ENCODE assay signal across 8 cellular contexts in genomic region chr12:49842519-49843352, GRCh38. TPM values are rescaled to one million over a fixed set of nuclear protein-coding genes. Genes with fewer than 3 reads are reported as not detected.
A peak's percentile ranks its signal among the peaks of the same experiment; 100 is the strongest.
DNase-seq lines count a peak whose midpoint lies in the region; ATAC-seq and TF ChIP-seq lines count a peak whose summit lies in the region.

TSS of gene BCDIN3D (minus strand) at chr12:49843106. CDS start at chr12:49843087, 19 bp downstream.

- H3K9ac ChIP-seq in mammary epithelial cell (ENCODE audit: insufficient read depth, low read length) = peak within 1 kb of the TSS; percentile 91

- peak within 1 kb of the TSS; percentile 98 for H3K4me3 ChIP-seq in ACC112 (ENCODE audit: low read depth, low read length)
- H3K4me3 ChIP-seq in WERI-Rb-1 (ENCODE audit: low read depth, low read length) = peak within 1 kb of the TSS; percentile 76
- H3K4me3 ChIP-seq in mammary epithelial cell (replicated peaks in 1 of 3; ENCODE audit: insufficient read depth in 1 of 3, low read depth in 2 of 3, low read length in 3 of 3) = peak within 1 kb of the TSS; percentile 57 to 62 (median 60)
- peak within 1 kb of the TSS; percentile 62 to 88 (median 70) for H3K4me3 ChIP-seq in spleen

- peak within 1 kb of the TSS; percentile 87 for H3K27ac ChIP-seq in ACC112 (ENCODE audit: low read depth, low read length)
- peak within 1 kb of the TSS; percentile 77 for H3K27ac ChIP-seq in WERI-Rb-1
- peak within 1 kb of the TSS; percentile 84 for H3K27ac ChIP-seq in mammary epithelial cell (ENCODE audit: insufficient read depth, low read depth, low read length)
- peak within 1 kb of the TSS; percentile 79 to 94 (median 89) for H3K27ac ChIP-seq in spleen

- no peaks in the 10 kb centered on the region for H3K36me3 ChIP-seq in ACC112 (ENCODE audit: insufficient read depth, low read length)
- H3K36me3 ChIP-seq in WERI-Rb-1 = no peaks in the 10 kb centered on the region
- peaks cover 3% of the 10 kb centered on the region for H3K36me3 ChIP-seq in mammary epithelial cell (ENCODE audit: insufficient read depth, low read length)
- peaks cover 0 to 7% (median 0%) of the 10 kb centered on the region in 6 donors for H3K36me3 ChIP-seq in spleen

- no peak for TF ChIP-seq CTCF in WERI-Rb-1 (IDR thresholded peaks at IDR 0.05; ENCODE audit: low read depth, low read length)
- TF ChIP-seq CTCF in mammary epithelial cell (conservative IDR thresholded peaks at IDR 0.05 in 1 of 2, IDR thresholded peaks at IDR 0.05 in 1 of 2; ENCODE audit: extremely low read depth in 1 of 2, insufficient read depth in 1 of 2, low read depth in 1 of 2, low read length in 2 of 2) = no peak
- peak in 1 of 11 experiments; percentile 30 for TF ChIP-seq CTCF in spleen (IDR thresholded peaks at IDR 0.05 in 8 of 11, conservative IDR thresholded peaks at IDR 0.05 in 3 of 11)

- H3K27me3 ChIP-seq in ACC112 (ENCODE audit: insufficient read depth, low read length) (peaks cover 2% of the 10 kb centered on the region), WERI-Rb-1 (ENCODE audit: insufficient read depth, low read depth, severe bottlenecking) (no peaks in the 10 kb centered on the region), mammary epithelial cell (ENCODE audit: insufficient read depth, low read length) (no peaks in the 10 kb centered on the region), spleen (replicated peaks in 1 of 7) (no peaks in the 10 kb centered on the region)

- peaks cover 10% of the 10 kb centered on the region for H3K4me1 ChIP-seq in ACC112 (ENCODE audit: control insufficient read depth, insufficient read depth, low read length, unreplicated experiment)
- peaks cover 17% of the 10 kb centered on the region for H3K4me1 ChIP-seq in mammary epithelial cell (ENCODE audit: insufficient read depth, low read length)
- peaks cover 5 to 30% (median 17%) of the 10 kb centered on the region in 6 donors for H3K4me1 ChIP-seq in spleen

- no peaks in the 10 kb centered on the region for H4K20me1 ChIP-seq in mammary epithelial cell (ENCODE audit: insufficient read depth, low read length)

- 2% methylated on average over 42 of the region's 55 CpGs for WGBS in mammary epithelial cell (ENCODE audit: low coverage, missing lambda C conversion rate)
- 0 to 2% (median 1%) methylated on average over 37 to 55 of the region's 55 CpGs for WGBS in spleen, 5 donors

- in situ Hi-C loops in mammary epithelial cell (cut with MboI; ENCODE audit: low sequenced_read_pairs in 2 of 2) = no loop called here

- dilution Hi-C loops in mammary epithelial cell (cut with HindIII; ENCODE audit: low sequenced_read_pairs) = no loop called here

- H3K9me3 ChIP-seq in WERI-Rb-1 (ENCODE audit: severe bottlenecking) = no peaks in the 10 kb centered on the region
- H3K9me3 ChIP-seq in mammary epithelial cell (replicated peaks; ENCODE audit: insufficient read depth, low read length) = no peaks in the 10 kb centered on the region
- H3K9me3 ChIP-seq in spleen = no peaks in the 10 kb centered on the region

- H3K79me2 ChIP-seq in ACC112 (ENCODE audit: control insufficient read depth, insufficient read depth, low read length, unreplicated experiment) (peaks cover 10% of the 10 kb centered on the region), mammary epithelial cell (ENCODE audit: insufficient read depth, low read length) (peaks cover 15% of the 10 kb centered on the region)

- intact Hi-C loops in mammary epithelial cell (cut with micrococcal nuclease) = no loop called here
- intact Hi-C loops in spleen (cut with DNase I; ENCODE audit: low total_unique reads) = loop anchor here (5.0 kb wide), 1 partner anchor 65 kb away; no protein-coding TSS in a partner anchor

- ATAC-seq in GM18873 (IDR thresholded peaks at IDR 0.05; ENCODE audit: low FRiP score, unreplicated experiment) (peak; percentile 67), HG03135 (IDR thresholded peaks at IDR 0.05; ENCODE audit: unreplicated experiment) (peak; percentile 87)

- CTCF ChIA-PET in mammary epithelial cell (lab: Charles Lee; ENCODE audit: low non-redundant PET) = interaction anchor here (0.6 to 0.7 kb wide), 3 partner anchors 24 to 124 kb away, joined by 3 read pairs; no protein-coding TSS in a partner anchor

- TF ChIP-seq POLR2A in spleen (IDR thresholded peaks at IDR 0.05) = peak in 1 of 3 donors; percentile 14

- DNase-seq in NCI-H2196 (lab: John Stamatoyannopoulos, UW; ENCODE audit: unreplicated experiment) = peak; percentile 93
- DNase-seq in WERI-Rb-1 = peak; percentile 94
- DNase-seq in mammary epithelial cell = peak; percentile 97
- DNase-seq in inferior parietal cortex (ENCODE audit: extremely low spot score) = peak; percentile 90
- peak; percentile 99 for DNase-seq in spleen

- TSS peak; percentile 75 for BruUV-seq in mammary epithelial cell (replicated peaks; lab: Mats Ljungman, UMichigan)

- H3K4me2 ChIP-seq in mammary epithelial cell (ENCODE audit: insufficient read depth, low read depth, low read length) = peak within 1 kb of the TSS; percentile 82

- H2AFZ ChIP-seq in ACC112 (ENCODE audit: low read length, unreplicated experiment) (peak within 1 kb of the TSS; percentile 97), mammary epithelial cell (ENCODE audit: low read depth, low read length) (peak within 1 kb of the TSS; percentile 83)

RNA-seq across cellular contexts. Expression of gene BCDIN3D, which starts in this region (rescaled TPM):
- total RNA-seq in mammary epithelial cell (1 to 10 TPM; 3.3 to 3.8 TPM), spleen (1 to 10 TPM; 4.8 to 7.4 (median 5.3) TPM)
- polyA plus RNA-seq in mammary epithelial cell (2.5 TPM), spleen (1 to 10 TPM; 3.3 to 5.1 (median 4.6) TPM)
- 3.3 TPM for polyA minus RNA-seq in mammary epithelial cell

Comparison
In these comparisons a context has a peak if more than half of its experiments do, and no peak if none do; other contexts are left out.
1. Peak in every context shown above with its lines: DNase-seq, ATAC-seq, H3K4me3 ChIP-seq and H3K27ac ChIP-seq.